Comparison of ENCODE assay signal across 20 cellular contexts in the genomic region with DNA sequence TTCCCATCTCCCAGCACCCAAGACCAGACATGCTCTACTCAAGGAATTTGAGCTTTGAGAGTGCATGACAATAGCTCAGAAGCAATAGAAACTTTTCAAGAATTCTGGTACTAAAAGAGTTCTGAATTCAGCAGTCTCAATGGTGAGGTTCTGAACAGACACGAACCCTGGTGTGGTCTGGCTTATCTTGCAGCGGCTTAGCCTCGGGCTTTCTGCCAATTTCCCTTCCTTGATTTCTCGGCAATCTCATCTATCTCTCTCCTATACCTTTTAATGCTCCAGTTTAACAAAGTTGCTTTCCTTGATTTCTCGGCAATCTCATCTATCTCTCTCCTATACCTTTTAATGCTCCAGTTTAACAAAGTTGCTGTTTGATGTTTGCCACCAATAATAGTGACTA.
"Had no signal": no experiment of that assay in that cellular context is flagged by ENCODE, and none has a peak within 500 bp of the region (broad histone marks: within the 10 kb centered on the region; RNA-seq: fewer than 3 reads in every experiment).

No MANE protein-coding gene starts in this region.

- H3K9me3 ChIP-seq: gastrocnemius medialis, heart right ventricle, mucosa of descending colon, right atrium auricular region, sigmoid colon had no signal

- H3K27me3 ChIP-seq: dorsolateral prefrontal cortex, gastrocnemius medialis, heart right ventricle, right atrium auricular region, sigmoid colon had no signal

- H3K36me3 ChIP-seq: gastrocnemius medialis, heart right ventricle, right atrium auricular region, sigmoid colon had no signal

- H3K27ac Mint-ChIP-seq: natural killer cell, type B pancreatic cell had no signal

- FAIRE-seq: urothelium cell line had no signal

- H3K4me3 Mint-ChIP-seq: natural killer cell, neural crest cell, type B pancreatic cell had no signal

- ATAC-seq: gastrocnemius medialis, heart right ventricle, left lobe of liver, mucosa of descending colon, natural killer cell had no signal

- H3K36me3 Mint-ChIP-seq: natural killer cell, type B pancreatic cell had no signal

- DNase-seq: cortex of kidney; dorsolateral prefrontal cortex; effector CD8-positive, alpha-beta T cell; gastrocnemius medialis; heart right ventricle; hypothalamus; islet precursor cell; mammary epithelial cell; mucosa of descending colon; natural killer cell; sigmoid colon; stimulated activated CD4-positive, alpha-beta T cell treated with anti-CD3 and anti-CD28 coated beads, Interleukin-12 subunit alpha, Interleukin-12 subunit beta, amount 100 ng/mL, for 4 hours; stimulated activated CD4-positive, alpha-beta T cell treated with anti-CD3 and anti-CD28 coated beads, Interleukin-2, amount 100 ng/mL, for 48 hours; stimulated activated naive CD4-positive, alpha-beta T cell treated with Interleukin-2 at 50 U/mL for 16 hours had no signal

- H3K27ac ChIP-seq: gastrocnemius medialis, heart right ventricle, right atrium auricular region, sigmoid colon, skin epidermis had no signal

- H3K4me1 ChIP-seq: gastrocnemius medialis, right atrium auricular region, sigmoid colon had no signal

- H3K4me3 ChIP-seq: dorsolateral prefrontal cortex, gastrocnemius medialis, heart right ventricle, mucosa of descending colon, right atrium auricular region, sigmoid colon, skin epidermis had no signal

- H3K4me1 Mint-ChIP-seq: natural killer cell had no signal
